In genomic region chr1:243489681-243490080, GRCh38 we compare ENCODE assay signal across 16 cellular contexts.
DNase-seq lines count a peak whose midpoint lies in the region; ATAC-seq, FAIRE-seq and TF ChIP-seq lines count a peak whose summit lies in the region.
"Had no signal": no experiment of that assay in that cellular context is flagged by ENCODE, and none has a peak within 500 bp of the region (broad histone marks: within the 10 kb centered on the region; RNA-seq: fewer than 3 reads in every experiment).

No MANE protein-coding gene starts in this region.

- H3K36me3 Mint-ChIP-seq in MCF 10A (ENCODE audit: insufficient read depth, unreplicated experiment): peaks cover 29% of the 10 kb centered on the region

- H3K79me2 ChIP-seq in mammary epithelial cell (ENCODE audit: insufficient read depth, low read length): no peaks in the 10 kb centered on the region

- in situ Hi-C loops in mammary epithelial cell (cut with MboI; ENCODE audit: low sequenced_read_pairs in 2 of 2): no loop called here

- CTCF ChIA-PET in MCF 10A (lab: Yijun Ruan, JAX) (no interaction called here), mammary epithelial cell (lab: Charles Lee; ENCODE audit: low non-redundant PET) (no interaction called here)

- no peak for TF ChIP-seq CTCF in MCF 10A (IDR thresholded peaks at IDR 0.05; ENCODE audit: unreplicated experiment)
- TF ChIP-seq CTCF in mammary epithelial cell (conservative IDR thresholded peaks at IDR 0.05 in 1 of 2, IDR thresholded peaks at IDR 0.05 in 1 of 2; ENCODE audit: extremely low read depth in 1 of 2, insufficient read depth in 1 of 2, low read depth in 1 of 2, low read length in 2 of 2): no peak
- TF ChIP-seq CTCF in bronchial epithelial cell (IDR thresholded peaks at IDR 0.05; ENCODE audit: insufficient read depth, low read length, severe bottlenecking): no peak

- H2AFZ ChIP-seq in mammary epithelial cell (ENCODE audit: low read depth, low read length): no peak overlapping the region

- no peak overlapping the region for H3K4me3 Mint-ChIP-seq in MCF 10A (ENCODE audit: unreplicated experiment)
- H3K4me3 Mint-ChIP-seq: B cell; CD4-positive, CD25-positive, alpha-beta regulatory T cell; IgD-negative memory B cell had no signal

- H3K9ac ChIP-seq in mammary epithelial cell (ENCODE audit: insufficient read depth, low read length) (no peak overlapping the region), iPS-18a (ENCODE audit: low read length) (no peak overlapping the region)

- H4K20me1 ChIP-seq in mammary epithelial cell (ENCODE audit: insufficient read depth, low read length): no peaks in the 10 kb centered on the region

- H3K9me3 ChIP-seq in mammary epithelial cell (replicated peaks; ENCODE audit: insufficient read depth, low read length) (no peaks in the 10 kb centered on the region), iPS-18a (ENCODE audit: control insufficient read depth, low read depth, low read length) (no peaks in the 10 kb centered on the region)

- ATAC-seq in HG02759 (IDR thresholded peaks at IDR 0.05; ENCODE audit: unreplicated experiment): no peak

- no peaks in the 10 kb centered on the region for H3K4me1 Mint-ChIP-seq in MCF 10A (ENCODE audit: insufficient read depth, unreplicated experiment)
- H3K4me1 Mint-ChIP-seq: B cell; CD4-positive, CD25-positive, alpha-beta regulatory T cell had no signal

- no peak overlapping the region for H3K4me2 ChIP-seq in mammary epithelial cell (ENCODE audit: insufficient read depth, low read depth, low read length)

- no peaks in the 10 kb centered on the region for H3K9me3 Mint-ChIP-seq in MCF 10A (ENCODE audit: unreplicated experiment)
- H3K9me3 Mint-ChIP-seq: CD4-positive, CD25-positive, alpha-beta regulatory T cell; IgD-negative memory B cell had no signal

- no peak overlapping the region for H3K4me3 ChIP-seq in mammary epithelial cell (replicated peaks in 1 of 3; ENCODE audit: insufficient read depth in 1 of 3, low read depth in 2 of 3, low read length in 3 of 3)
- no peak overlapping the region for H3K4me3 ChIP-seq in bronchial epithelial cell (ENCODE audit: low read depth, low read length)
- H3K4me3 ChIP-seq in iPS-18a (ENCODE audit: low read length): no peak overlapping the region

- H3K27ac ChIP-seq in mammary epithelial cell (ENCODE audit: insufficient read depth, low read depth, low read length) (no peak overlapping the region), iPS-18a (ENCODE audit: low read length) (peak overlapping the region; percentile 3)
- H3K27ac ChIP-seq: 22Rv1 had no signal

- intact Hi-C loops in MCF 10A (cut with micrococcal nuclease) (no loop called here), mammary epithelial cell (cut with micrococcal nuclease) (no loop called here)

- H3K27ac Mint-ChIP-seq in MCF 10A (ENCODE audit: low read depth, unreplicated experiment): peak overlapping the region; percentile 29
- H3K27ac Mint-ChIP-seq: B cell; CD4-positive, CD25-positive, alpha-beta regulatory T cell had no signal

- H3K36me3 ChIP-seq in mammary epithelial cell (ENCODE audit: insufficient read depth, low read length) (no peaks in the 10 kb centered on the region), bronchial epithelial cell (ENCODE audit: control insufficient read depth, insufficient read depth, low read length) (peaks cover 1% of the 10 kb centered on the region), iPS-18a (ENCODE audit: control insufficient read depth, low read depth, low read length) (no peaks in the 10 kb centered on the region)

- no peak for DNase-seq in MCF 10A (ENCODE audit: unreplicated experiment)
- DNase-seq in mammary epithelial cell: no peak
- no peak for DNase-seq in bronchial epithelial cell (ENCODE audit: low read depth)
- DNase-seq in medulla oblongata (ENCODE audit: extremely low spot score): no peak
- DNase-seq in NCI-H1436 treated with DMSO at 0.1 percent for 48 hours (lab: John Stamatoyannopoulos, UW): no peak
- no peak for DNase-seq in COLO829 (ENCODE audit: low spot score)
- DNase-seq: Calu3; CD4-positive, CD25-positive, alpha-beta regulatory T cell; NCI-H2029 treated with DMSO at 0.1 percent for 48 hours; NCI-H510A; NCI-H82 had no signal

- H3K4me1 ChIP-seq in mammary epithelial cell (ENCODE audit: insufficient read depth, low read length) (no peaks in the 10 kb centered on the region), iPS-18a (ENCODE audit: control insufficient read depth, low read depth, low read length) (peaks cover 34% of the 10 kb centered on the region)

- dilution Hi-C loops in mammary epithelial cell (cut with HindIII; ENCODE audit: low sequenced_read_pairs): no loop called here

- POLR2A ChIA-PET in MCF 10A (lab: Yijun Ruan, JAX): interaction anchor here (0.6 kb wide), 1 partner anchor 88 kb away, joined by 3 read pairs; no protein-coding TSS in a partner anchor

- peak; percentile 70 for FAIRE-seq in bronchial epithelial cell (lab: Jason Lieb, UNC)

- BruUV-seq in MCF 10A (replicated peaks; lab: Mats Ljungman, UMichigan): no TSS peak
- BruUV-seq in mammary epithelial cell (replicated peaks; lab: Mats Ljungman, UMichigan): no TSS peak

- H3K27me3 Mint-ChIP-seq in MCF 10A (ENCODE audit: insufficient read depth, unreplicated experiment): no peaks in the 10 kb centered on the region
- H3K27me3 Mint-ChIP-seq: B cell; CD4-positive, CD25-positive, alpha-beta regulatory T cell; IgD-negative memory B cell had no signal

- H3K27me3 ChIP-seq in mammary epithelial cell (ENCODE audit: insufficient read depth, low read length) (no peaks in the 10 kb centered on the region), bronchial epithelial cell (ENCODE audit: control insufficient read depth, insufficient read depth, low read length) (no peaks in the 10 kb centered on the region), iPS-18a (ENCODE audit: control insufficient read depth, insufficient read depth, low read length) (no peaks in the 10 kb centered on the region)

- 91% methylated on average over 9 of the region's 10 CpGs for WGBS in mammary epithelial cell (ENCODE audit: low coverage, missing lambda C conversion rate)
